ENCODE assay signal across 1 cellular context in the genomic region with DNA sequence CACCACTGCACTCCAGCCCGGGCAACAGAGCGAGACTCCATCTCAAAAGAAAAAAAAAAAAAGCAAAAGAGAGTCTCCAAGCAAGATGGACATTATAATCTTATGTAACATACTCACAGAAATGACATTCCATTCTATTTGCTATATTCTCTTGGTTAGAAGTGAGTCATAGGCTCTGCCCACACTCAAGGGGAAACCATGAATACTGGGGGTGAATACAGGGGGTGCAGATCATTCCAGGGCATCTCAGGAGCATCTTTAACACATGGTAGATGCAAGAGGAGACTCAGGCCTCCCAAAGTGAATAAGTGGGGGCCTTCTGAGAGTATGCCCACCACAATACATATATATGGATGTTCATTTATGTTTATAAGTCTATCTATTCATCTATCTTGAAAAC.
A peak's percentile ranks its signal among the peaks of the same experiment; 100 is the strongest.
TF ChIP-seq lines count a peak whose summit lies in the region.

No MANE protein-coding gene starts in this region.

TF ChIP-seq in IMR-90, 13 proteins besides CTCF, POLR2A, EP300 and RAD21 (continued from another document):
- TF ChIP-seq NFE2L2 (IDR thresholded peaks at IDR 0.05; ENCODE audit: low read depth, low read length) (no peak), BHLHE40 (IDR thresholded peaks at IDR 0.05; ENCODE audit: low read depth, low read length) (0 out of 2 replicates have a peak, but pooled peaks have one; percentile 21), RCOR1 (IDR thresholded peaks at IDR 0.05; ENCODE audit: insufficient replicate concordance, low read length) (no peak), MAZ (IDR thresholded peaks at IDR 0.05; ENCODE audit: borderline replicate concordance, low read depth, low read length) (no peak), SMC3 (IDR thresholded peaks at IDR 0.05; ENCODE audit: low read depth, low read length) (no peak), MAFK (IDR thresholded peaks at IDR 0.05; ENCODE audit: low read depth, low read length) (no peak), FOS (IDR thresholded peaks at IDR 0.05; ENCODE audit: low read depth, low read length) (peak; percentile 81), RFX5 (IDR thresholded peaks at IDR 0.05; ENCODE audit: low read depth, low read length) (no peak), CEBPB (IDR thresholded peaks at IDR 0.05; ENCODE audit: low read depth, low read length) (no peak), CHD1 (IDR thresholded peaks at IDR 0.05; ENCODE audit: low read depth, low read length) (no peak), MXI1 (IDR thresholded peaks at IDR 0.05; ENCODE audit: borderline replicate concordance, low read depth, low read length) (no peak)
- TF ChIP-seq, protein P1, sequence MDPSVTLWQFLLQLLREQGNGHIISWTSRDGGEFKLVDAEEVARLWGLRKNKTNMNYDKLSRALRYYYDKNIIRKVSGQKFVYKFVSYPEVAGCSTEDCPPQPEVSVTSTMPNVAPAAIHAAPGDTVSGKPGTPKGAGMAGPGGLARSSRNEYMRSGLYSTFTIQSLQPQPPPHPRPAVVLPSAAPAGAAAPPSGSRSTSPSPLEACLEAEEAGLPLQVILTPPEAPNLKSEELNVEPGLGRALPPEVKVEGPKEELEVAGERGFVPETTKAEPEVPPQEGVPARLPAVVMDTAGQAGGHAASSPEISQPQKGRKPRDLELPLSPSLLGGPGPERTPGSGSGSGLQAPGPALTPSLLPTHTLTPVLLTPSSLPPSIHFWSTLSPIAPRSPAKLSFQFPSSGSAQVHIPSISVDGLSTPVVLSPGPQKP (IDR thresholded peaks at IDR 0.05; ENCODE audit: borderline replicate concordance, low read depth, low read length) = no peak
